In the genomic region with DNA sequence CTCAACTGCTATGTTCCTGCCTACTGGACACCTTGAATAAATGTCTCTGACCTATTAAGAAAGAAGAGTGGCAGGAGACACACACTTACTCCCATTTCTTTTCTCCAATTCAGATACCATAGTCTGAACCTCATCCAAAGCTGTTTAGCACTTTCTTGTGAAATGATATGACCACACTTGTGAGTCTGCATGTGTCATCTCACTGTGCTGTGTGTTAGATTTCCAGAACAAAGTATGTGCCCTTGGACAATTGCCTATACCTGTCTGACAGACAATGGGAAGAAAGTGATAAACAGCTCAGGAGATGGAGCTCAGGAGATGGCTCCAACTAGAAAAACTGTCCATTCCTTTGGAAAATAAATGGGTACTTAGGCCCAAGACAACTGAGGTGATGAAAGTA, we compare ENCODE assay signal across 1 cellular context.
TF ChIP-seq lines count a peak whose summit lies in the region.

No MANE protein-coding gene starts in this region.

TF ChIP-seq in HCT116, 20 proteins besides CTCF, POLR2A, EP300 and RAD21:
- TF ChIP-seq SIN3A (IDR thresholded peaks at IDR 0.05; ENCODE audit: low read depth) (no peak), TCF7L2 (IDR thresholded peaks at IDR 0.05; ENCODE audit: borderline replicate concordance, extremely low read depth, insufficient read depth, insufficient read length) (no peak), ZFX (IDR thresholded peaks at IDR 0.05) (no peak), SP1 (IDR thresholded peaks at IDR 0.05; ENCODE audit: low read depth) (no peak), POLR2AphosphoS5 (IDR thresholded peaks at IDR 0.05; ENCODE audit: low read depth, low read length) (no peak), ZNF274 (IDR thresholded peaks at IDR 0.05; ENCODE audit: low read depth, low read length) (no peak), SRF (IDR thresholded peaks at IDR 0.05; ENCODE audit: low read depth) (no peak), YY1 (IDR thresholded peaks at IDR 0.05; ENCODE audit: extremely low read depth, insufficient replicate concordance, low read depth, low read length) (no peak), EZH2 (IDR thresholded peaks at IDR 0.05) (no peak), JUND (IDR thresholded peaks at IDR 0.05) (no peak), EGR1 (IDR thresholded peaks at IDR 0.05; ENCODE audit: low read depth) (no peak), ELF1 (IDR thresholded peaks at IDR 0.05; ENCODE audit: borderline replicate concordance, low read depth) (no peak), FOSL1 (IDR thresholded peaks at IDR 0.05; ENCODE audit: low read depth) (no peak), CEBPB (IDR thresholded peaks at IDR 0.05; ENCODE audit: low read depth) (no peak)
- TF ChIP-seq, protein P1, sequence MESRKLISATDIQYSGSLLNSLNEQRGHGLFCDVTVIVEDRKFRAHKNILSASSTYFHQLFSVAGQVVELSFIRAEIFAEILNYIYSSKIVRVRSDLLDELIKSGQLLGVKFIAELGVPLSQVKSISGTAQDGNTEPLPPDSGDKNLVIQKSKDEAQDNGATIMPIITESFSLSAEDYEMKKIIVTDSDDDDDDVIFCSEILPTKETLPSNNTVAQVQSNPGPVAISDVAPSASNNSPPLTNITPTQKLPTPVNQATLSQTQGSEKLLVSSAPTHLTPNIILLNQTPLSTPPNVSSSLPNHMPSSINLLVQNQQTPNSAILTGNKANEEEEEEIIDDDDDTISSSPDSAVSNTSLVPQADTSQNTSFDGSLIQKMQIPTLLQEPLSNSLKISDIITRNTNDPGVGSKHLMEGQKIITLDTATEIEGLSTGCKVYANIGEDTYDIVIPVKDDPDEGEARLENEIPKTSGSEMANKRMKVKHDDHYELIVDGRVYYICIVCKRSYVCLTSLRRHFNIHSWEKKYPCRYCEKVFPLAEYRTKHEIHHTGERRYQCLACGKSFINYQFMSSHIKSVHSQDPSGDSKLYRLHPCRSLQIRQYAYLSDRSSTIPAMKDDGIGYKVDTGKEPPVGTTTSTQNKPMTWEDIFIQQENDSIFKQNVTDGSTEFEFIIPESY (IDR thresholded peaks at IDR 0.05; ENCODE audit: extremely low read depth, insufficient replicate concordance, low read length): no peak
- TF ChIP-seq, protein P2, sequence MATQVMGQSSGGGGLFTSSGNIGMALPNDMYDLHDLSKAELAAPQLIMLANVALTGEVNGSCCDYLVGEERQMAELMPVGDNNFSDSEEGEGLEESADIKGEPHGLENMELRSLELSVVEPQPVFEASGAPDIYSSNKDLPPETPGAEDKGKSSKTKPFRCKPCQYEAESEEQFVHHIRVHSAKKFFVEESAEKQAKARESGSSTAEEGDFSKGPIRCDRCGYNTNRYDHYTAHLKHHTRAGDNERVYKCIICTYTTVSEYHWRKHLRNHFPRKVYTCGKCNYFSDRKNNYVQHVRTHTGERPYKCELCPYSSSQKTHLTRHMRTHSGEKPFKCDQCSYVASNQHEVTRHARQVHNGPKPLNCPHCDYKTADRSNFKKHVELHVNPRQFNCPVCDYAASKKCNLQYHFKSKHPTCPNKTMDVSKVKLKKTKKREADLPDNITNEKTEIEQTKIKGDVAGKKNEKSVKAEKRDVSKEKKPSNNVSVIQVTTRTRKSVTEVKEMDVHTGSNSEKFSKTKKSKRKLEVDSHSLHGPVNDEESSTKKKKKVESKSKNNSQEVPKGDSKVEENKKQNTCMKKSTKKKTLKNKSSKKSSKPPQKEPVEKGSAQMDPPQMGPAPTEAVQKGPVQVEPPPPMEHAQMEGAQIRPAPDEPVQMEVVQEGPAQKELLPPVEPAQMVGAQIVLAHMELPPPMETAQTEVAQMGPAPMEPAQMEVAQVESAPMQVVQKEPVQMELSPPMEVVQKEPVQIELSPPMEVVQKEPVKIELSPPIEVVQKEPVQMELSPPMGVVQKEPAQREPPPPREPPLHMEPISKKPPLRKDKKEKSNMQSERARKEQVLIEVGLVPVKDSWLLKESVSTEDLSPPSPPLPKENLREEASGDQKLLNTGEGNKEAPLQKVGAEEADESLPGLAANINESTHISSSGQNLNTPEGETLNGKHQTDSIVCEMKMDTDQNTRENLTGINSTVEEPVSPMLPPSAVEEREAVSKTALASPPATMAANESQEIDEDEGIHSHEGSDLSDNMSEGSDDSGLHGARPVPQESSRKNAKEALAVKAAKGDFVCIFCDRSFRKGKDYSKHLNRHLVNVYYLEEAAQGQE (IDR thresholded peaks at IDR 0.05; ENCODE audit: low read depth): no peak
- TF ChIP-seq, protein P3, sequence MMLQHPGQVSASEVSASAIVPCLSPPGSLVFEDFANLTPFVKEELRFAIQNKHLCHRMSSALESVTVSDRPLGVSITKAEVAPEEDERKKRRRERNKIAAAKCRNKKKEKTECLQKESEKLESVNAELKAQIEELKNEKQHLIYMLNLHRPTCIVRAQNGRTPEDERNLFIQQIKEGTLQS (IDR thresholded peaks at IDR 0.05): no peak
- TF ChIP-seq, protein P4, sequence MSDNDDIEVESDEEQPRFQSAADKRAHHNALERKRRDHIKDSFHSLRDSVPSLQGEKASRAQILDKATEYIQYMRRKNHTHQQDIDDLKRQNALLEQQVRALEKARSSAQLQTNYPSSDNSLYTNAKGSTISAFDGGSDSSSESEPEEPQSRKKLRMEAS (IDR thresholded peaks at IDR 0.05): no peak
